Comparison of ENCODE assay signal across 11 cellular contexts in the genomic region with DNA sequence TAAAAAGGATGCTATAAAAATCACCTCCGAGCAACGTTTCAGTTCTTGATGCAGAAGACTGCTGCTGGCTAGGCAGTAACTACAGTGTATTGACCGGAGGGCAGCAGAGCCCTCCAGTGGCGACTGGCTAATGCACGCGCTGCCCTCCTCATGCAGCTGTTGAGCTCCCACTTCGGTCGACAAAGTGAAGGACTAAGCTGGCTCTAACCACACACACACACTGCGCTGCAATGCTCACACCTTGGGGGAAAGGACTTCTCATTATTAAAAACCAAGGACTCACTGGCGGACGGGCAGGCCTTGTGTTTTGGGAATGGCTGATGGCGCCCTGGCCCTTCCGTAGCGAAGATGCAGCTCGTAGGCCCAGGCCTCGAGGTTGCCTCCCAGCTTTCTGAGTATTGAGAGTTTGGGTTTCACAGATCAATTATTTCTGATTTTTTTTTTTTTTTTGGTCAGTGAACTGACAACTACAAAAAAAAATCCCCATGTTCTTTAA.
DNase-seq lines count a peak whose midpoint lies in the region; ATAC-seq and TF ChIP-seq lines count a peak whose summit lies in the region.
"Had no signal": no experiment of that assay in that cellular context is flagged by ENCODE, and none has a peak within 500 bp of the region (broad histone marks: within the 10 kb centered on the region; RNA-seq: fewer than 3 reads in every experiment).

No MANE protein-coding gene starts in this region.

- H3K9me3 Mint-ChIP-seq in activated CD4-positive, alpha-beta memory T cell treated with anti-CD3 and anti-CD28 coated beads, Interleukin-2, amount 10 ng/mL, durations not matched to agents 7 days and 5 days, result no peaks in the 10 kb centered on the region
- no peaks in the 10 kb centered on the region for H3K9me3 Mint-ChIP-seq in natural killer cell
- H3K9me3 Mint-ChIP-seq: activated naive CD8-positive, alpha-beta T cell treated with anti-CD3 and anti-CD28 coated beads, Interleukin-2, amount 50 U/mL, for 24 hours had no signal

- in situ Hi-C loops in GM13976 (cut with MboI; ENCODE audit: low sequenced_read_pairs, unreplicated experiment), result no loop called here

- intact Hi-C loops in heart right ventricle (cut with DNase I) (loop anchor here in 1 of 10 donors (5.0 kb wide), 1 partner anchor 298 kb away; no protein-coding TSS in a partner anchor), natural killer cell (cut with micrococcal nuclease) (no loop called here)

- POLR2A ChIA-PET in activated CD4-positive, alpha-beta memory T cell treated with anti-CD3 and anti-CD28 coated beads, Interleukin-2, amount 10 ng/mL, durations not matched to agents 7 days and 5 days (lab: Charles Lee), result no interaction called here

- no peaks in the 10 kb centered on the region for H3K9me3 ChIP-seq in heart right ventricle

- ATAC-seq in heart right ventricle, result peak; percentile 36 to 73 (median 60)
- no peak for ATAC-seq in natural killer cell
- ATAC-seq: activated naive CD8-positive, alpha-beta T cell treated with anti-CD3 and anti-CD28 coated beads, Interleukin-2, amount 50 U/mL, for 24 hours had no signal

- no peak overlapping the region for H3K27ac Mint-ChIP-seq in activated CD4-positive, alpha-beta memory T cell treated with anti-CD3 and anti-CD28 coated beads, Interleukin-2, amount 10 ng/mL, durations not matched to agents 7 days and 5 days
- no peak overlapping the region for H3K27ac Mint-ChIP-seq in natural killer cell
- H3K27ac Mint-ChIP-seq: activated naive CD8-positive, alpha-beta T cell treated with anti-CD3 and anti-CD28 coated beads, Interleukin-2, amount 50 U/mL, for 24 hours had no signal

- H3K4me3 ChIP-seq in heart right ventricle, result no peak overlapping the region
- H3K4me3 ChIP-seq: lung had no signal

- no peaks in the 10 kb centered on the region for H3K27me3 ChIP-seq in heart right ventricle

- peaks cover 11% of the 10 kb centered on the region for H3K4me1 Mint-ChIP-seq in activated CD4-positive, alpha-beta memory T cell treated with anti-CD3 and anti-CD28 coated beads, Interleukin-2, amount 10 ng/mL, durations not matched to agents 7 days and 5 days
- peaks cover 7 to 10% of the 10 kb centered on the region in 2 donors for H3K4me1 Mint-ChIP-seq in natural killer cell
- H3K4me1 Mint-ChIP-seq: activated naive CD8-positive, alpha-beta T cell treated with anti-CD3 and anti-CD28 coated beads, Interleukin-2, amount 50 U/mL, for 24 hours had no signal

- 58 to 72% methylated on average over 16 of the region's 16 CpGs for WGBS in heart right ventricle, 2 donors

- peak; percentile 30 for DNase-seq in A172 (ENCODE audit: low spot score)
- DNase-seq in GM13976 (ENCODE audit: low spot score), result no peak
- DNase-seq in SW480 (ENCODE audit: low spot score), result peak; percentile 2
- DNase-seq in heart right ventricle, result no peak
- DNase-seq in T1000 (lab: John Stamatoyannopoulos, UW), result no peak
- no peak for DNase-seq in activated CD4-positive, alpha-beta memory T cell treated with anti-CD3 and anti-CD28 coated beads, Interleukin-2, amount 10 ng/mL, durations not matched to agents 7 days and 5 days
- no peak for DNase-seq in stimulated activated naive CD4-positive, alpha-beta T cell (lab: John Stamatoyannopoulos, UW)
- no peak for DNase-seq in natural killer cell
- DNase-seq: activated naive CD8-positive, alpha-beta T cell treated with anti-CD3 and anti-CD28 coated beads, Interleukin-2, amount 50 U/mL, for 24 hours; DMS79 treated with DMSO at 0.1 percent for 48 hours had no signal

- CTCF ChIA-PET in activated CD4-positive, alpha-beta memory T cell treated with anti-CD3 and anti-CD28 coated beads, Interleukin-2, amount 10 ng/mL, durations not matched to agents 7 days and 5 days (lab: Charles Lee), result no interaction called here

- H3K36me3 Mint-ChIP-seq in activated CD4-positive, alpha-beta memory T cell treated with anti-CD3 and anti-CD28 coated beads, Interleukin-2, amount 10 ng/mL, durations not matched to agents 7 days and 5 days (ENCODE audit: low read depth), result peaks cover 64% of the 10 kb centered on the region
- no peaks in the 10 kb centered on the region for H3K36me3 Mint-ChIP-seq in natural killer cell

- no peaks in the 10 kb centered on the region for H3K27me3 Mint-ChIP-seq in activated CD4-positive, alpha-beta memory T cell treated with anti-CD3 and anti-CD28 coated beads, Interleukin-2, amount 10 ng/mL, durations not matched to agents 7 days and 5 days
- no peaks in the 10 kb centered on the region for H3K27me3 Mint-ChIP-seq in natural killer cell (ENCODE audit: low read depth in 2 of 2)
- H3K27me3 Mint-ChIP-seq: activated naive CD8-positive, alpha-beta T cell treated with anti-CD3 and anti-CD28 coated beads, Interleukin-2, amount 50 U/mL, for 24 hours had no signal

- H3K27ac ChIP-seq in heart right ventricle, result peak overlapping the region in 6 of 10 donors; percentile 38 to 65 (median 51)

- peaks cover 0 to 98% (median 38%) of the 10 kb centered on the region in 9 donors for H3K36me3 ChIP-seq in heart right ventricle

- peaks cover 0 to 18% (median 0%) of the 10 kb centered on the region in 9 donors for H3K4me1 ChIP-seq in heart right ventricle

- TF ChIP-seq CTCF in GM13976 (IDR thresholded peaks at IDR 0.05; ENCODE audit: borderline replicate concordance, control extremely low read depth, extremely low read depth, insufficient read depth, missing control alignments), result peak; percentile 12
- TF ChIP-seq CTCF in heart right ventricle (IDR thresholded peaks at IDR 0.05), result peak in 8 of 9 donors; percentile 13 to 55 (median 37)
- no peak for TF ChIP-seq CTCF in natural killer cell (IDR thresholded peaks at IDR 0.05)

- H3K4me3 Mint-ChIP-seq in activated CD4-positive, alpha-beta memory T cell treated with anti-CD3 and anti-CD28 coated beads, Interleukin-2, amount 10 ng/mL, durations not matched to agents 7 days and 5 days, result no peak overlapping the region
- no peak overlapping the region for H3K4me3 Mint-ChIP-seq in natural killer cell
- H3K4me3 Mint-ChIP-seq: activated naive CD8-positive, alpha-beta T cell treated with anti-CD3 and anti-CD28 coated beads, Interleukin-2, amount 50 U/mL, for 24 hours had no signal

Comparison
In these comparisons a context has a peak if more than half of its experiments do, and no peak if none do; other contexts are left out.
1. DNase-seq: peak in A172 (single experiment) and SW480 (single experiment); none in GM13976 (single experiment), heart right ventricle (0 of 2), T1000 (single experiment), activated CD4-positive, alpha-beta memory T cell treated with anti-CD3 and anti-CD28 coated beads, Interleukin-2, amount 10 ng/mL, durations not matched to agents 7 days and 5 days (single experiment), stimulated activated naive CD4-positive, alpha-beta T cell (0 of 6) and natural killer cell (single experiment).
2. ATAC-seq: peak in heart right ventricle (8 of 8); none in natural killer cell (0 of 3).